Comparison of ENCODE assay signal across 9 cellular contexts in genomic region chr1:93625582-93626327, GRCh38. TPM values are rescaled to one million over a fixed set of nuclear protein-coding genes. Genes with fewer than 3 reads are reported as not detected.
DNase-seq lines count a peak whose midpoint lies in the region; ATAC-seq and TF ChIP-seq lines count a peak whose summit lies in the region.
"Had no signal": no experiment of that assay in that cellular context is flagged by ENCODE, and none has a peak within 500 bp of the region (broad histone marks: within the 10 kb centered on the region; RNA-seq: fewer than 3 reads in every experiment).

No MANE protein-coding gene starts in this region.

- H3K27ac ChIP-seq in HUES48 (ENCODE audit: low read depth, low read length) (peak overlapping the region; percentile 43), adrenal gland (peak overlapping the region in 1 of 5 donors; percentile 35), heart right ventricle (peak overlapping the region in 7 of 10 donors; percentile 42 to 74 (median 64)), thoracic aorta (peak overlapping the region in 1 of 2 donors; percentile 44), left lung (peak overlapping the region in 1 of 2 donors; percentile 26)
- H3K27ac ChIP-seq: right lobe of liver had no signal

- 18 to 31% (median 20%) methylated on average over 3 of the region's 3 CpGs for WGBS in adrenal gland, 4 donors
- 37 to 54% methylated on average over 3 of the region's 3 CpGs for WGBS in heart right ventricle, 2 donors

- intact Hi-C loops in adrenal gland (cut with DNase I) (loop anchor here (2.0 to 5.0 kb wide), 2 partner anchors 57 to 189 kb away; partner anchors contain the start of gene BCAR3 (in 1 of the 2)), heart right ventricle (cut with DNase I) (loop anchor here in 7 of 10 donors (2.0 to 10.0 kb wide), 8 partner anchors 97 to 323 kb away; partner anchors contain the start of gene FNBP1L (in 3 of the 7)), left lung (cut with DNase I) (loop anchor here in 1 of 2 donors (5.0 kb wide), 1 partner anchor 187 kb away; no protein-coding TSS in a partner anchor)

- H3K27me3 ChIP-seq in HUES48 (ENCODE audit: control insufficient read depth, insufficient read depth, low read length), result no peaks in the 10 kb centered on the region
- H3K27me3 ChIP-seq in adrenal gland, result no peaks in the 10 kb centered on the region
- no peaks in the 10 kb centered on the region for H3K27me3 ChIP-seq in heart right ventricle
- H3K27me3 ChIP-seq in thoracic aorta (replicated peaks; ENCODE audit: insufficient read depth), result no peaks in the 10 kb centered on the region
- no peaks in the 10 kb centered on the region for H3K27me3 ChIP-seq in left lung
- H3K27me3 ChIP-seq: right lobe of liver had no signal

- ATAC-seq in heart right ventricle (peak; percentile 56 to 79 (median 64)), thoracic aorta (ENCODE audit: insufficient number of reproducible peaks, low FRiP score, low read depth) (peak; percentile 31), left lung (no peak)

- DNase-seq in adrenal gland (peak in 6 of 7 donors; percentile 63 to 83 (median 68)), heart right ventricle (peak in 1 of 2 donors; percentile 61), thoracic aorta (ENCODE audit: low spot score) (no peak), SW480 (ENCODE audit: low spot score) (no peak), left lung (no peak), NCI-H1436 treated with DMSO at 0.1 percent for 48 hours (lab: John Stamatoyannopoulos, UW) (no peak)
- DNase-seq: activated CD8-positive, alpha-beta memory T cell treated with anti-CD3 and anti-CD28 coated beads for 24 hours; right lobe of liver had no signal

- no peaks in the 10 kb centered on the region for H3K9me3 ChIP-seq in HUES48 (ENCODE audit: control insufficient read depth, insufficient read depth, low read length)
- no peaks in the 10 kb centered on the region for H3K9me3 ChIP-seq in adrenal gland (replicated peaks in 1 of 3)
- H3K9me3 ChIP-seq in heart right ventricle, result peaks cover 0 to 1% (median 0%) of the 10 kb centered on the region in 11 donors
- H3K9me3 ChIP-seq in thoracic aorta, result no peaks in the 10 kb centered on the region
- no peaks in the 10 kb centered on the region for H3K9me3 ChIP-seq in left lung
- H3K9me3 ChIP-seq: right lobe of liver had no signal

- TF ChIP-seq POLR2A in adrenal gland (IDR thresholded peaks at IDR 0.05), result no peak

- no peak overlapping the region for H3K9ac ChIP-seq in HUES48 (ENCODE audit: low read depth, low read length)

- TF ChIP-seq CTCF in adrenal gland (IDR thresholded peaks at IDR 0.05) (no peak), heart right ventricle (IDR thresholded peaks at IDR 0.05) (no peak), thoracic aorta (IDR thresholded peaks at IDR 0.05) (no peak), left lung (IDR thresholded peaks at IDR 0.05) (no peak)

- H3K4me3 ChIP-seq in HUES48 (ENCODE audit: low read depth, low read length), result no peak overlapping the region
- H3K4me3 ChIP-seq in adrenal gland, result no peak overlapping the region
- H3K4me3 ChIP-seq in heart right ventricle, result no peak overlapping the region
- no peak overlapping the region for H3K4me3 ChIP-seq in thoracic aorta
- H3K4me3 ChIP-seq in left lung, result no peak overlapping the region
- H3K4me3 ChIP-seq: right lobe of liver had no signal

- H3K4me1 ChIP-seq in HUES48 (ENCODE audit: control insufficient read depth, insufficient read depth, low read length) (peaks cover 7% of the 10 kb centered on the region), adrenal gland (replicated peaks in 1 of 2) (peaks cover 0 to 22% of the 10 kb centered on the region in 2 donors), heart right ventricle (peaks cover 9 to 68% (median 44%) of the 10 kb centered on the region in 9 donors), thoracic aorta (ENCODE audit: control insufficient read depth in 1 of 2, low read depth in 2 of 2) (peaks cover 9 to 40% of the 10 kb centered on the region in 2 donors), left lung (peaks cover 0 to 45% of the 10 kb centered on the region in 2 donors)

- H3K36me3 ChIP-seq in HUES48 (ENCODE audit: control insufficient read depth, insufficient read depth, low read length), result no peaks in the 10 kb centered on the region
- H3K36me3 ChIP-seq in adrenal gland (replicated peaks in 1 of 2), result no peaks in the 10 kb centered on the region
- no peaks in the 10 kb centered on the region for H3K36me3 ChIP-seq in heart right ventricle
- H3K36me3 ChIP-seq in thoracic aorta, result no peaks in the 10 kb centered on the region
- H3K36me3 ChIP-seq in left lung, result no peaks in the 10 kb centered on the region
- H3K36me3 ChIP-seq: right lobe of liver had no signal

RNA-seq across cellular contexts. Expression of gene BCAR3, which starts 55.9 kb away (rescaled TPM):
- 10 to 100 TPM; 12.7 to 31.6 (median 23.9) TPM for total RNA-seq in adrenal gland
- polyA plus RNA-seq in adrenal gland, result 10 to 100 TPM in 2 of 3 donors, 1 to 10 TPM in 1; 6.5 to 30.6 (median 15.0) TPM
- 10 to 100 TPM in 9 of 10 donors, 1 to 10 TPM in 1; 8.3 to 36.0 (median 16.7) TPM for total RNA-seq in heart right ventricle
- polyA plus RNA-seq in heart right ventricle, result 10 to 100 TPM in 1 of 2 donors, 1 to 10 TPM in 1; 6.6 to 10.6 TPM
- total RNA-seq in thoracic aorta, result 10 to 100 TPM; 26.7 to 36.3 TPM
- total RNA-seq in left lung, result 10 to 100 TPM; 18.7 to 26.0 TPM

Comparison
In these comparisons a context has a peak if more than half of its experiments do, and no peak if none do; other contexts are left out.
1. DNase-seq: peak in adrenal gland (6 of 7); none in thoracic aorta (single experiment), SW480 (single experiment), left lung (0 of 2) and NCI-H1436 treated with DMSO at 0.1 percent for 48 hours (single experiment).